In genomic region chr3:134600685-134601502, GRCh38 we compare ENCODE assay signal across 8 cellular contexts. TPM values are rescaled to one million over a fixed set of nuclear protein-coding genes. Genes with fewer than 3 reads are reported as not detected.
DNase-seq lines count a peak whose midpoint lies in the region; ATAC-seq and TF ChIP-seq lines count a peak whose summit lies in the region.

No MANE protein-coding gene starts in this region.

- intact Hi-C loops in activated CD8-positive, alpha-beta T cell treated with anti-CD3 and anti-CD28 coated beads for 36 hours (cut with micrococcal nuclease): loop anchor here (5.0 to 10.0 kb wide), 2 partner anchors 151 to 1294 kb away; no protein-coding TSS in a partner anchor

- peaks cover 9% of the 10 kb centered on the region for H3K4me1 Mint-ChIP-seq in activated CD8-positive, alpha-beta T cell treated with anti-CD3 and anti-CD28 coated beads for 36 hours (ENCODE audit: low read depth)
- H3K4me1 Mint-ChIP-seq in endothelial cell (ENCODE audit: unreplicated experiment): peaks cover 10% of the 10 kb centered on the region
- peaks cover 9% of the 10 kb centered on the region for H3K4me1 Mint-ChIP-seq in stimulated activated effector memory CD8-positive, alpha-beta T cell treated with anti-CD3 and anti-CD28 coated beads, Interleukin-12 subunit alpha, Interleukin-12 subunit beta, amount 100 ng/mL, for 72 hours

- H3K27me3 Mint-ChIP-seq in activated CD8-positive, alpha-beta T cell treated with anti-CD3 and anti-CD28 coated beads for 36 hours: peaks cover 5% of the 10 kb centered on the region
- peaks cover 12% of the 10 kb centered on the region for H3K27me3 Mint-ChIP-seq in endothelial cell (ENCODE audit: unreplicated experiment)

- no peaks in the 10 kb centered on the region for H3K9me3 Mint-ChIP-seq in activated CD8-positive, alpha-beta T cell treated with anti-CD3 and anti-CD28 coated beads for 36 hours
- no peaks in the 10 kb centered on the region for H3K9me3 Mint-ChIP-seq in endothelial cell (ENCODE audit: unreplicated experiment)
- H3K9me3 Mint-ChIP-seq in stimulated activated effector memory CD8-positive, alpha-beta T cell treated with anti-CD3 and anti-CD28 coated beads, Interleukin-12 subunit alpha, Interleukin-12 subunit beta, amount 100 ng/mL, for 72 hours: no peaks in the 10 kb centered on the region

- no peak overlapping the region for H3K27ac Mint-ChIP-seq in activated CD8-positive, alpha-beta T cell treated with anti-CD3 and anti-CD28 coated beads for 36 hours
- no peak overlapping the region for H3K27ac Mint-ChIP-seq in endothelial cell (ENCODE audit: unreplicated experiment)
- H3K27ac Mint-ChIP-seq in stimulated activated effector memory CD8-positive, alpha-beta T cell treated with anti-CD3 and anti-CD28 coated beads, Interleukin-12 subunit alpha, Interleukin-12 subunit beta, amount 100 ng/mL, for 72 hours: no peak overlapping the region

- peak; percentile 46 for ATAC-seq in GM18858 (IDR thresholded peaks at IDR 0.05; ENCODE audit: unreplicated experiment)
- peak; percentile 52 for ATAC-seq in HG03342 (IDR thresholded peaks at IDR 0.05; ENCODE audit: unreplicated experiment)
- ATAC-seq in activated CD8-positive, alpha-beta T cell treated with anti-CD3 and anti-CD28 coated beads for 36 hours: peak; percentile 93
- ATAC-seq in stimulated activated effector memory CD8-positive, alpha-beta T cell treated with anti-CD3 and anti-CD28 coated beads, Interleukin-12 subunit alpha, Interleukin-12 subunit beta, amount 100 ng/mL, for 72 hours: peak; percentile 44

- DNase-seq in AG08395 (ENCODE audit: low spot score) (peak; percentile 88), NCI-H526 treated with DMSO at 0.1 percent for 48 hours (lab: John Stamatoyannopoulos, UW) (peak; percentile 36), endothelial cell (ENCODE audit: low spot score) (peak; percentile 87), midbrain (lab: John Stamatoyannopoulos, UW) (peak; percentile 78)
- peak; percentile 62 for DNase-seq in activated CD8-positive, alpha-beta T cell treated with anti-CD3 and anti-CD28 coated beads for 36 hours
- DNase-seq in stimulated activated effector memory CD8-positive, alpha-beta T cell treated with anti-CD3 and anti-CD28 coated beads, Interleukin-12 subunit alpha, Interleukin-12 subunit beta, amount 100 ng/mL, for 72 hours (ENCODE audit: low spot score in 2 of 2): peak; percentile 50 to 77

- H3K4me3 Mint-ChIP-seq in activated CD8-positive, alpha-beta T cell treated with anti-CD3 and anti-CD28 coated beads for 36 hours: no peak overlapping the region
- no peak overlapping the region for H3K4me3 Mint-ChIP-seq in endothelial cell (ENCODE audit: unreplicated experiment)
- H3K4me3 Mint-ChIP-seq in stimulated activated effector memory CD8-positive, alpha-beta T cell treated with anti-CD3 and anti-CD28 coated beads, Interleukin-12 subunit alpha, Interleukin-12 subunit beta, amount 100 ng/mL, for 72 hours: no peak overlapping the region

- POLR2A ChIA-PET in activated CD8-positive, alpha-beta T cell treated with anti-CD3 and anti-CD28 coated beads for 36 hours (lab: Charles Lee): no interaction called here

- H3K36me3 Mint-ChIP-seq in activated CD8-positive, alpha-beta T cell treated with anti-CD3 and anti-CD28 coated beads for 36 hours (ENCODE audit: low read depth): no peaks in the 10 kb centered on the region
- no peaks in the 10 kb centered on the region for H3K36me3 Mint-ChIP-seq in endothelial cell (ENCODE audit: low read depth, unreplicated experiment)
- H3K36me3 Mint-ChIP-seq in stimulated activated effector memory CD8-positive, alpha-beta T cell treated with anti-CD3 and anti-CD28 coated beads, Interleukin-12 subunit alpha, Interleukin-12 subunit beta, amount 100 ng/mL, for 72 hours: no peaks in the 10 kb centered on the region

- peak; percentile 98 for TF ChIP-seq CTCF in activated CD8-positive, alpha-beta T cell treated with anti-CD3 and anti-CD28 coated beads for 36 hours (IDR thresholded peaks at IDR 0.05)
- TF ChIP-seq CTCF in endothelial cell (IDR thresholded peaks at IDR 0.05; ENCODE audit: unreplicated experiment): peak; percentile 89

- CTCF ChIA-PET in activated CD8-positive, alpha-beta T cell treated with anti-CD3 and anti-CD28 coated beads for 36 hours (lab: Charles Lee): interaction anchor here (0.6 to 3.5 kb wide), 32 partner anchors 7 to 1443 kb away, joined by 3 to 37 read pairs (median 4); partner anchors contain the start of gene EPHB1

RNA-seq across cellular contexts. Expression of gene KY, which starts 49.9 kb away (rescaled TPM):
- total RNA-seq in activated CD8-positive, alpha-beta T cell treated with anti-CD3 and anti-CD28 coated beads for 36 hours: not detected
- not detected for total RNA-seq in endothelial cell (ENCODE audit: unreplicated experiment)

Comparison
In these comparisons a context has a peak if more than half of its experiments do, and no peak if none do; other contexts are left out.
1. Peak in every context shown above with its lines: DNase-seq and ATAC-seq.
2. DNase-seq: peak in every context shown above with its lines; median percentile 88 in AG08395; 87 in endothelial cell; 78 in midbrain; 64 in stimulated activated effector memory CD8-positive, alpha-beta T cell treated with anti-CD3 and anti-CD28 coated beads, Interleukin-12 subunit alpha, Interleukin-12 subunit beta, amount 100 ng/mL, for 72 hours; 62 in activated CD8-positive, alpha-beta T cell treated with anti-CD3 and anti-CD28 coated beads for 36 hours; 36 in NCI-H526 treated with DMSO at 0.1 percent for 48 hours.